Comparison of ENCODE assay signal across 8 cellular contexts in the genomic region with DNA sequence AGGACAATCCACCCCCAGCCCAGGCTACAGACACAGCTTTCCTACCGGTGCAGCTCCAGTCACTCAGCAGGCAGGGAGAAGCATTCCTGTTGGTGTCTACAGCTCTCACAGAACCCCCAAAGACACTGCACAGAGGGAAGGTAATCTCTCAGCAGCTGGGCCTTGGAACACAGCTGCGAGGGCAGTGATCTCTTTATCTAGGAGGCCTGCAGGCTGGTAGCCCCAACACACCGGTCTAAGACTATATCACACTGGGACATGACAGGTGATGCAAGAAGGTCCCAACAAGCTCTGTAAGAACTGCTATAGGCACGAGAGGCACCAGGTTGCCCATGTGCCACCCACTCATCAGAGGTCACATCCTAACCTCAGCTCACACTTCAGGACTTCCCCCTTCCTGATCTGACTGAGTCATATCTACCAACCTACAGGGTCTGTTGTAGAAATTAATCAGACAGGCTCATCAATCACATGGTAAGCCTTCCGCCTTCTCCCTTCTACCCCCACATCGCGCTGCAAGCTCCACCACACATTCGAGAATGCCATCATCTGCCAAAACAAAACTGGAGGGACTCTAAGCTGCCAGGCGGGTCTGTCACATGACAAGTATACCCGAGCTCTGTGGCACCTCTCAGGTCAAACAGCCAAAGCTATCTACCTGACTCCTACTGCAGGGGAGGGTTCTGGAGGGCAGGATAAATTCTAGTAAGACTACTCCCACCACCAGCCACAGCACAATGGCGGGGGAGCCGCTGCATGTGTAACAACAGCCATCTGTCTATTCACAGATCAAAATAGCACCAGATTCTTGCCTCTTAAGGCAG. TPM values are rescaled to one million over a fixed set of nuclear protein-coding genes. Genes with fewer than 3 reads are reported as not detected.
DNase-seq lines count a peak whose midpoint lies in the region; ATAC-seq, FAIRE-seq and TF ChIP-seq lines count a peak whose summit lies in the region.

No MANE protein-coding gene starts in this region.

- DNase-seq in CD14-positive monocyte (ENCODE audit: low spot score): peak; percentile 94
- peak in 74 of 76 experiments; percentile 63 to 96 (median 89) for DNase-seq in HUDEP-2 (lab: John Stamatoyannopoulos, UW; ENCODE audit: unreplicated experiment in 76 of 76)
- peak; percentile 57 for DNase-seq in cerebellar cortex (ENCODE audit: low spot score)
- DNase-seq in pancreas: no peak
- DNase-seq in transverse colon: no peak

- TF ChIP-seq EP300 in transverse colon (IDR thresholded peaks at IDR 0.05; ENCODE audit: low read depth): no peak

- H3K4me1 Mint-ChIP-seq in CD14-positive monocyte: peaks cover 82% of the 10 kb centered on the region

- H3K27me3 ChIP-seq in pancreas: no peaks in the 10 kb centered on the region
- no peaks in the 10 kb centered on the region for H3K27me3 ChIP-seq in transverse colon

- no peak for FAIRE-seq in pancreas (lab: Jason Lieb, UNC)

- peaks cover 40 to 43% of the 10 kb centered on the region in 2 donors for H3K36me3 Mint-ChIP-seq in CD14-positive monocyte

- no peaks in the 10 kb centered on the region for H3K9me3 ChIP-seq in pancreas
- no peaks in the 10 kb centered on the region for H3K9me3 ChIP-seq in transverse colon

- TF ChIP-seq CTCF in CD14-positive monocyte (IDR thresholded peaks at IDR 0.05): no peak
- TF ChIP-seq CTCF in pancreas (IDR thresholded peaks at IDR 0.05): no peak
- no peak for TF ChIP-seq CTCF in transverse colon (IDR thresholded peaks at IDR 0.05)

- no peaks in the 10 kb centered on the region for H3K9me3 Mint-ChIP-seq in CD14-positive monocyte

- peak overlapping the region; percentile 92 to 99 (median 96) for H3K27ac Mint-ChIP-seq in CD14-positive monocyte

- H3K4me3 ChIP-seq in pancreas (no peak overlapping the region), transverse colon (no peak overlapping the region)

- peak; percentile 42 for ATAC-seq in GM19468 (IDR thresholded peaks at IDR 0.05; ENCODE audit: extremely low read depth, unreplicated experiment)
- peak; percentile 80 for ATAC-seq in activated CD4-positive, CD25-positive, alpha-beta regulatory T cell treated with anti-CD3 and anti-CD28 coated beads, Interleukin-2, amount 50 U/mL, for 24 hours
- peak; percentile 27 to 62 (median 52) for ATAC-seq in pancreas
- no peak; the same call in 2 of the 3 replicates for ATAC-seq in SK-N-SH treated with all-trans-retinoic acid at 6 μM for 48 hours

- H3K27me3 Mint-ChIP-seq in CD14-positive monocyte (ENCODE audit: low read depth in 3 of 3): peaks cover 0 to 3% (median 0%) of the 10 kb centered on the region in 3 donors

- peak overlapping the region; percentile 10 to 62 for H3K4me3 Mint-ChIP-seq in CD14-positive monocyte

- H3K36me3 ChIP-seq in pancreas (no peaks in the 10 kb centered on the region), transverse colon (no peaks in the 10 kb centered on the region)

- H3K27ac ChIP-seq in pancreas (peak overlapping the region in 2 of 4 donors; percentile 58 to 59), transverse colon (peak overlapping the region; percentile 76 to 86 (median 80))

- 59 to 65% methylated on average over 12 of the region's 12 CpGs for WGBS in pancreas, 2 donors
- 53 to 63% methylated on average over 3 to 12 of the region's 12 CpGs for WGBS in transverse colon (ENCODE audit: low coverage in 1 of 2), 2 donors

- TF ChIP-seq POLR2A in transverse colon (IDR thresholded peaks at IDR 0.05): no peak

- H3K4me1 ChIP-seq in pancreas (peaks cover 0 to 23% (median 0%) of the 10 kb centered on the region in 3 donors), transverse colon (peaks cover 40 to 94% (median 47%) of the 10 kb centered on the region in 4 donors)

- in situ Hi-C loops in transverse colon (cut with MboI; ENCODE audit: low pct_ligation_motif_present in 1 of 4, low pct_unique_long_range_greater_than_20kb in 1 of 4, low sequenced_read_pairs in 3 of 4): no loop called here

- intact Hi-C loops in CD14-positive monocyte (cut with micrococcal nuclease) (loop anchor here (2.0 to 5.0 kb wide), 3 partner anchors 25 to 46 kb away; no protein-coding TSS in a partner anchor), pancreas (cut with DNase I) (no loop called here), transverse colon (cut with DNase I; ENCODE audit: low total_unique reads) (no loop called here)

TF ChIP-seq in SK-N-SH treated with all-trans-retinoic acid at 6 μM for 48 hours, 23 proteins besides CTCF, POLR2A, EP300 and RAD21:
- TF ChIP-seq, protein P1, sequence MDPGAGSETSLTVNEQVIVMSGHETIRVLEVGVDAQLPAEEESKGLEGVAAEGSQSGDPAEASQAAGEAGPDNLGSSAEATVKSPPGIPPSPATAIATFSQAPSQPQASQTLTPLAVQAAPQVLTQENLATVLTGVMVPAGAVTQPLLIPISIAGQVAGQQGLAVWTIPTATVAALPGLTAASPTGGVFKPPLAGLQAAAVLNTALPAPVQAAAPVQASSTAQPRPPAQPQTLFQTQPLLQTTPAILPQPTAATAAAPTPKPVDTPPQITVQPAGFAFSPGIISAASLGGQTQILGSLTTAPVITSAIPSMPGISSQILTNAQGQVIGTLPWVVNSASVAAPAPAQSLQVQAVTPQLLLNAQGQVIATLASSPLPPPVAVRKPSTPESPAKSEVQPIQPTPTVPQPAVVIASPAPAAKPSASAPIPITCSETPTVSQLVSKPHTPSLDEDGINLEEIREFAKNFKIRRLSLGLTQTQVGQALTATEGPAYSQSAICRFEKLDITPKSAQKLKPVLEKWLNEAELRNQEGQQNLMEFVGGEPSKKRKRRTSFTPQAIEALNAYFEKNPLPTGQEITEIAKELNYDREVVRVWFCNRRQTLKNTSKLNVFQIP (CRISPR knock-in tag; IDR thresholded peaks at IDR 0.05; ENCODE audit: borderline replicate concordance, low read depth): no peak

RNA-seq across cellular contexts. Expression of gene FAM53B, which starts 26.1 kb away (rescaled TPM):
- 10 to 100 TPM in 1 of 2 donors, 1 to 10 TPM in 1; 5.8 to 12.6 TPM for polyA plus RNA-seq in CD14-positive monocyte
- total RNA-seq in pancreas: 10 to 100 TPM in 1 of 6 donors, 1 to 10 TPM in 5; 6.5 to 16.4 (median 8.5) TPM
- polyA plus RNA-seq in pancreas: 1 to 10 TPM; 5.3 to 9.7 TPM
- 100 to 1,000 TPM in 1 of 4 donors, 10 to 100 TPM in 3; 41.0 to 110 (median 50.0) TPM for total RNA-seq in transverse colon

Comparison
In these comparisons a context has a peak if more than half of its experiments do, and no peak if none do; other contexts are left out.
1. DNase-seq: peak in CD14-positive monocyte (single experiment), HUDEP-2 (74 of 76) and cerebellar cortex (single experiment); none in pancreas (0 of 6) and transverse colon (single experiment).
2. intact Hi-C loops: an anchor here in CD14-positive monocyte (2.0 to 5.0 kb wide); none called in pancreas and transverse colon.